ENCODE assay signal across 1 cellular context in genomic region chr7:79774150-79774549, GRCh38.
TF ChIP-seq lines count a peak whose summit lies in the region.

No MANE protein-coding gene starts in this region.

TF ChIP-seq in SK-N-SH treated with all-trans-retinoic acid at 6 μM for 48 hours, 23 proteins besides CTCF, POLR2A, EP300 and RAD21 (continued from another document):
- no peak for TF ChIP-seq POU6F1 (CRISPR knock-in tag; IDR thresholded peaks at IDR 0.05; ENCODE audit: borderline replicate concordance, low read depth)
- TF ChIP-seq SNAI2 (CRISPR knock-in tag; IDR thresholded peaks at IDR 0.05) = no peak
- no peak for TF ChIP-seq CSDC2 (CRISPR knock-in tag; IDR thresholded peaks at IDR 0.05)
- TF ChIP-seq TOX (CRISPR knock-in tag; IDR thresholded peaks at IDR 0.05; ENCODE audit: borderline replicate concordance) = no peak
- no peak for TF ChIP-seq CSRNP3 (CRISPR knock-in tag; IDR thresholded peaks at IDR 0.05)
- no peak for TF ChIP-seq TCF4 (CRISPR knock-in tag; IDR thresholded peaks at IDR 0.05; ENCODE audit: borderline replicate concordance)
- no peak for TF ChIP-seq ZFP3 (CRISPR knock-in tag; IDR thresholded peaks at IDR 0.05)
- TF ChIP-seq ZNF70 (CRISPR knock-in tag; IDR thresholded peaks at IDR 0.05) = no peak
- no peak for TF ChIP-seq PPARA (CRISPR knock-in tag; IDR thresholded peaks at IDR 0.05; ENCODE audit: borderline replicate concordance)
- TF ChIP-seq ZC3H10 (CRISPR knock-in tag; IDR thresholded peaks at IDR 0.05) = no peak
- no peak for TF ChIP-seq OSR1 (CRISPR knock-in tag; IDR thresholded peaks at IDR 0.05)
